Comparison of ENCODE assay signal across 12 cellular contexts in genomic region chr6:144352310-144352709, GRCh38.
DNase-seq lines count a peak whose midpoint lies in the region; ATAC-seq, FAIRE-seq and TF ChIP-seq lines count a peak whose summit lies in the region.
"Had no signal": no experiment of that assay in that cellular context is flagged by ENCODE, and none has a peak within 500 bp of the region (broad histone marks: within the 10 kb centered on the region; RNA-seq: fewer than 3 reads in every experiment).

No MANE protein-coding gene starts in this region.

- TF ChIP-seq CTCF in D721Med (IDR thresholded peaks at IDR 0.05; ENCODE audit: insufficient read depth, missing control alignments) = no peak

- DNase-seq in activated T-cell treated with anti-CD3 and anti-CD28 coated beads, Interleukin-2, amount 50 U/mL, for 24 hours = no peak
- no peak for DNase-seq in activated T-cell treated with anti-CD3 and anti-CD28 coated beads, Interleukin-2, amount 50 U/mL, for 48 hours
- DNase-seq in activated T-helper 2 cell treated with anti-CD3 and anti-CD28 coated beads, Interferon-gamma antibody, Interleukin-2, Interleukin-4, amounts not matched to agents 10 μg/mL and 5 μg/mL and 100 μg/mL, durations not matched to agents 14 hours and 24 hours and 36 hours (ENCODE audit: low spot score) = no peak
- no peak for DNase-seq in stimulated activated effector memory CD8-positive, alpha-beta T cell treated with anti-CD3 and anti-CD28 coated beads, Interleukin-12 subunit alpha, Interleukin-12 subunit beta, amount 100 ng/mL, for 72 hours (ENCODE audit: low spot score in 2 of 2)
- no peak for DNase-seq in D721Med (ENCODE audit: insufficient read length, low spot score)
- DNase-seq in NCI-H2107 treated with DMSO at 0.1 percent for 48 hours (lab: John Stamatoyannopoulos, UW; ENCODE audit: unreplicated experiment) = no peak
- DNase-seq in amniotic stem cell (lab: John Stamatoyannopoulos, UW) = no peak
- DNase-seq: activated CD8-positive, alpha-beta memory T cell treated with anti-CD3 and anti-CD28 coated beads, Interleukin-2, amount 50 U/mL, for 48 hours; dorsolateral prefrontal cortex; NCI-H1694 treated with DMSO at 0.1 percent for 48 hours; SHP77 treated with DMSO at 0.1 percent for 48 hours had no signal

- FAIRE-seq in D721Med (lab: Jason Lieb, UNC) = no peak

- peaks cover 85% of the 10 kb centered on the region for H3K4me1 Mint-ChIP-seq in activated T-cell treated with anti-CD3 and anti-CD28 coated beads, Interleukin-2, amount 50 U/mL, for 24 hours (ENCODE audit: low read depth)
- H3K4me1 Mint-ChIP-seq in activated T-helper 2 cell treated with anti-CD3 and anti-CD28 coated beads, Interferon-gamma antibody, Interleukin-2, Interleukin-4, amounts not matched to agents 10 μg/mL and 5 μg/mL and 100 μg/mL, durations not matched to agents 14 hours and 24 hours and 36 hours (ENCODE audit: low read depth) = peaks cover 68% of the 10 kb centered on the region
- H3K4me1 Mint-ChIP-seq in stimulated activated effector memory CD8-positive, alpha-beta T cell treated with anti-CD3 and anti-CD28 coated beads, Interleukin-12 subunit alpha, Interleukin-12 subunit beta, amount 100 ng/mL, for 72 hours = peaks cover 84% of the 10 kb centered on the region

- intact Hi-C loops in activated T-helper 2 cell treated with anti-CD3 and anti-CD28 coated beads, Interferon-gamma antibody, Interleukin-2, Interleukin-4, amounts not matched to agents 10 μg/mL and 5 μg/mL and 100 μg/mL, durations not matched to agents 14 hours and 24 hours and 36 hours (cut with micrococcal nuclease) = loop anchor here (5.0 kb wide), 6 partner anchors 60 to 290 kb away; no protein-coding TSS in a partner anchor

- H3K9me3 Mint-ChIP-seq in activated T-cell treated with anti-CD3 and anti-CD28 coated beads, Interleukin-2, amount 50 U/mL, for 24 hours = peaks cover 4% of the 10 kb centered on the region
- no peaks in the 10 kb centered on the region for H3K9me3 Mint-ChIP-seq in activated T-helper 2 cell treated with anti-CD3 and anti-CD28 coated beads, Interferon-gamma antibody, Interleukin-2, Interleukin-4, amounts not matched to agents 10 μg/mL and 5 μg/mL and 100 μg/mL, durations not matched to agents 14 hours and 24 hours and 36 hours
- H3K9me3 Mint-ChIP-seq in stimulated activated effector memory CD8-positive, alpha-beta T cell treated with anti-CD3 and anti-CD28 coated beads, Interleukin-12 subunit alpha, Interleukin-12 subunit beta, amount 100 ng/mL, for 72 hours = peaks cover 2% of the 10 kb centered on the region

- no peaks in the 10 kb centered on the region for H3K27me3 Mint-ChIP-seq in activated T-cell treated with anti-CD3 and anti-CD28 coated beads, Interleukin-2, amount 50 U/mL, for 24 hours
- H3K27me3 Mint-ChIP-seq in activated T-helper 2 cell treated with anti-CD3 and anti-CD28 coated beads, Interferon-gamma antibody, Interleukin-2, Interleukin-4, amounts not matched to agents 10 μg/mL and 5 μg/mL and 100 μg/mL, durations not matched to agents 14 hours and 24 hours and 36 hours (ENCODE audit: low read depth) = no peaks in the 10 kb centered on the region

- H3K27ac Mint-ChIP-seq in activated T-cell treated with anti-CD3 and anti-CD28 coated beads, Interleukin-2, amount 50 U/mL, for 24 hours = peak overlapping the region; percentile 72
- H3K27ac Mint-ChIP-seq in activated T-helper 2 cell treated with anti-CD3 and anti-CD28 coated beads, Interferon-gamma antibody, Interleukin-2, Interleukin-4, amounts not matched to agents 10 μg/mL and 5 μg/mL and 100 μg/mL, durations not matched to agents 14 hours and 24 hours and 36 hours = peak overlapping the region; percentile 87
- peak overlapping the region; percentile 63 for H3K27ac Mint-ChIP-seq in stimulated activated effector memory CD8-positive, alpha-beta T cell treated with anti-CD3 and anti-CD28 coated beads, Interleukin-12 subunit alpha, Interleukin-12 subunit beta, amount 100 ng/mL, for 72 hours

- H3K4me3 Mint-ChIP-seq in activated T-cell treated with anti-CD3 and anti-CD28 coated beads, Interleukin-2, amount 50 U/mL, for 24 hours = peak overlapping the region; percentile 11
- H3K4me3 Mint-ChIP-seq in activated T-helper 2 cell treated with anti-CD3 and anti-CD28 coated beads, Interferon-gamma antibody, Interleukin-2, Interleukin-4, amounts not matched to agents 10 μg/mL and 5 μg/mL and 100 μg/mL, durations not matched to agents 14 hours and 24 hours and 36 hours (ENCODE audit: low read depth) = peak overlapping the region; percentile 72
- peak overlapping the region; percentile 69 for H3K4me3 Mint-ChIP-seq in stimulated activated effector memory CD8-positive, alpha-beta T cell treated with anti-CD3 and anti-CD28 coated beads, Interleukin-12 subunit alpha, Interleukin-12 subunit beta, amount 100 ng/mL, for 72 hours

- peaks cover 2% of the 10 kb centered on the region for H3K36me3 Mint-ChIP-seq in activated T-cell treated with anti-CD3 and anti-CD28 coated beads, Interleukin-2, amount 50 U/mL, for 24 hours (ENCODE audit: low read depth)
- peaks cover 19% of the 10 kb centered on the region for H3K36me3 Mint-ChIP-seq in activated T-helper 2 cell treated with anti-CD3 and anti-CD28 coated beads, Interferon-gamma antibody, Interleukin-2, Interleukin-4, amounts not matched to agents 10 μg/mL and 5 μg/mL and 100 μg/mL, durations not matched to agents 14 hours and 24 hours and 36 hours (ENCODE audit: low read depth)
- no peaks in the 10 kb centered on the region for H3K36me3 Mint-ChIP-seq in stimulated activated effector memory CD8-positive, alpha-beta T cell treated with anti-CD3 and anti-CD28 coated beads, Interleukin-12 subunit alpha, Interleukin-12 subunit beta, amount 100 ng/mL, for 72 hours

- peak; percentile 33 for ATAC-seq in HG03342 (IDR thresholded peaks at IDR 0.05; ENCODE audit: unreplicated experiment)
- no peak for ATAC-seq in stimulated activated effector memory CD8-positive, alpha-beta T cell treated with anti-CD3 and anti-CD28 coated beads, Interleukin-12 subunit alpha, Interleukin-12 subunit beta, amount 100 ng/mL, for 72 hours

Comparison
In these comparisons a context has a peak if more than half of its experiments do, and no peak if none do; other contexts are left out.
1. H3K4me3 Mint-ChIP-seq: peak in every context shown above with its lines; median percentile 72 in activated T-helper 2 cell treated with anti-CD3 and anti-CD28 coated beads, Interferon-gamma antibody, Interleukin-2, Interleukin-4, amounts not matched to agents 10 μg/mL and 5 μg/mL and 100 μg/mL, durations not matched to agents 14 hours and 24 hours and 36 hours; 69 in stimulated activated effector memory CD8-positive, alpha-beta T cell treated with anti-CD3 and anti-CD28 coated beads, Interleukin-12 subunit alpha, Interleukin-12 subunit beta, amount 100 ng/mL, for 72 hours; 11 in activated T-cell treated with anti-CD3 and anti-CD28 coated beads, Interleukin-2, amount 50 U/mL, for 24 hours.